Comparison of ENCODE assay signal across 1 cellular context in the genomic region with DNA sequence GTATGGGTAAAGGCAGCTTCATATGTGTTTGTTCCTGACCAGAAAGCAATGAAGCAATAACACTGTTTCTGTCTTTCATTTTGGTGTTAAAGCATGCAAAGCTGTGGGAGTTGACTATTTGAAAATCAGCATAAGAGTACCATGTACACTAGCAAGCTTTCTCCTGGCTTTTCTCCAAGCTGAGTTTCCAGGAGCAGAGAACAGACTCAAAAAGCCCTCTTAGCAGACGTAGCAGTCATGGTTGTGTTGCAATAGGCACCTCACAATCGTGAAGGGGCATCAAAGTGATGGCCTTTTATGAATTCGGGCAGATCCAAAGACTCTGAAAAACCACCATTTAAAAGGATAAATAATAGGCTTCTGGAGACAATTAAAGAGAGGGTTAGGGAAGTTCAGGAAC.
TF ChIP-seq lines count a peak whose summit lies in the region.

No MANE protein-coding gene starts in this region.

TF ChIP-seq in GM23338, 12 proteins besides CTCF, POLR2A, EP300 and RAD21 (continued from another document):
- no peak for TF ChIP-seq ZNF462 (CRISPR knock-in tag; IDR thresholded peaks at IDR 0.05)
- no peak for TF ChIP-seq STAT1 (IDR thresholded peaks at IDR 0.05; ENCODE audit: unreplicated experiment)
- TF ChIP-seq POLR2AphosphoS5 (IDR thresholded peaks at IDR 0.05; ENCODE audit: low read depth) = no peak
- TF ChIP-seq ETS1 (IDR thresholded peaks at IDR 0.05) = no peak
- TF ChIP-seq, protein P1, sequence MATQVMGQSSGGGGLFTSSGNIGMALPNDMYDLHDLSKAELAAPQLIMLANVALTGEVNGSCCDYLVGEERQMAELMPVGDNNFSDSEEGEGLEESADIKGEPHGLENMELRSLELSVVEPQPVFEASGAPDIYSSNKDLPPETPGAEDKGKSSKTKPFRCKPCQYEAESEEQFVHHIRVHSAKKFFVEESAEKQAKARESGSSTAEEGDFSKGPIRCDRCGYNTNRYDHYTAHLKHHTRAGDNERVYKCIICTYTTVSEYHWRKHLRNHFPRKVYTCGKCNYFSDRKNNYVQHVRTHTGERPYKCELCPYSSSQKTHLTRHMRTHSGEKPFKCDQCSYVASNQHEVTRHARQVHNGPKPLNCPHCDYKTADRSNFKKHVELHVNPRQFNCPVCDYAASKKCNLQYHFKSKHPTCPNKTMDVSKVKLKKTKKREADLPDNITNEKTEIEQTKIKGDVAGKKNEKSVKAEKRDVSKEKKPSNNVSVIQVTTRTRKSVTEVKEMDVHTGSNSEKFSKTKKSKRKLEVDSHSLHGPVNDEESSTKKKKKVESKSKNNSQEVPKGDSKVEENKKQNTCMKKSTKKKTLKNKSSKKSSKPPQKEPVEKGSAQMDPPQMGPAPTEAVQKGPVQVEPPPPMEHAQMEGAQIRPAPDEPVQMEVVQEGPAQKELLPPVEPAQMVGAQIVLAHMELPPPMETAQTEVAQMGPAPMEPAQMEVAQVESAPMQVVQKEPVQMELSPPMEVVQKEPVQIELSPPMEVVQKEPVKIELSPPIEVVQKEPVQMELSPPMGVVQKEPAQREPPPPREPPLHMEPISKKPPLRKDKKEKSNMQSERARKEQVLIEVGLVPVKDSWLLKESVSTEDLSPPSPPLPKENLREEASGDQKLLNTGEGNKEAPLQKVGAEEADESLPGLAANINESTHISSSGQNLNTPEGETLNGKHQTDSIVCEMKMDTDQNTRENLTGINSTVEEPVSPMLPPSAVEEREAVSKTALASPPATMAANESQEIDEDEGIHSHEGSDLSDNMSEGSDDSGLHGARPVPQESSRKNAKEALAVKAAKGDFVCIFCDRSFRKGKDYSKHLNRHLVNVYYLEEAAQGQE (IDR thresholded peaks at IDR 0.05; ENCODE audit: unreplicated experiment) = no peak
- no peak for TF ChIP-seq ZNF331 (CRISPR knock-in tag; IDR thresholded peaks at IDR 0.05; ENCODE audit: low read depth)
- TF ChIP-seq JUNB (IDR thresholded peaks at IDR 0.05; ENCODE audit: unreplicated experiment) = no peak
